In the genomic region with DNA sequence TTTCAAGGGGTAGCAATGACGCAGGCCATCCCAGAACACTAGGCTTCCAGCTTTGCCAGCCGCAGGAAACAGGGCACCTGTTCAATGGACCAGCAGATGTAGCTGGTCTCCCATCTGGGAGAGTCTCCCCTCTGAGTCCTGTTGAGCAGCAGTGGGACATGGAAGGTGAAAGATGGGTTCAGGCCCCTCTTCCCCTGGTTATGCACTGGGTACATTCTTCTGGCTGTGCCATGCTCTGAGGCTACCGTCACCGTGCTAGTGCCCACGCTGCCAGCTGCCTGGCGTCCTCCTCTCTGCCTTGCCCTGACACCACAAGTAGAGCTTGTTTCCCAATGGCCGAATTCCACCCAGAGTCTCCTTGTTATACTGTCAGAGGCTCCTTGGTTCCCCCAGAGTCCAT, we compare ENCODE assay signal across 29 cellular contexts.
DNase-seq lines count a peak whose midpoint lies in the region; ATAC-seq, FAIRE-seq and TF ChIP-seq lines count a peak whose summit lies in the region.
"Had no signal": no experiment of that assay in that cellular context is flagged by ENCODE, and none has a peak within 500 bp of the region (broad histone marks: within the 10 kb centered on the region; RNA-seq: fewer than 3 reads in every experiment).

No MANE protein-coding gene starts in this region.

- H3K36me3 Mint-ChIP-seq in neural progenitor cell: peaks cover 2% of the 10 kb centered on the region
- H3K36me3 Mint-ChIP-seq: CD4-positive, alpha-beta memory T cell; mesothelial cell of epicardium; naive B cell had no signal

- no peak overlapping the region for H4K8ac ChIP-seq in neuronal stem cell (ENCODE audit: low read depth, low read length)

- H3K4ac ChIP-seq in neuronal stem cell (ENCODE audit: low read length): no peak overlapping the region

- peak overlapping the region; percentile 45 for H3K18ac ChIP-seq in neuronal stem cell (ENCODE audit: low read length)

- H3K36me3 ChIP-seq in OCI-LY3 (replicated peaks; ENCODE audit: low read depth, low read length) (no peaks in the 10 kb centered on the region), neuronal stem cell (replicated peaks in 1 of 2; ENCODE audit: control insufficient read depth in 2 of 2, insufficient read depth in 2 of 2, low read length in 2 of 2) (no peaks in the 10 kb centered on the region), neural progenitor cell (no peaks in the 10 kb centered on the region)
- H3K36me3 ChIP-seq: breast epithelium, tibial nerve had no signal

- no peak overlapping the region for H3K27ac Mint-ChIP-seq in neural progenitor cell
- H3K27ac Mint-ChIP-seq: mesothelial cell of epicardium had no signal

- H4K20me1 ChIP-seq in OCI-LY3 (ENCODE audit: insufficient read depth, low read length): no peaks in the 10 kb centered on the region
- H4K20me1 ChIP-seq in neural progenitor cell (ENCODE audit: low read depth): no peaks in the 10 kb centered on the region

- H3K4me2 ChIP-seq in OCI-LY3 (ENCODE audit: low read length) (peak overlapping the region; percentile 92), neuronal stem cell (ENCODE audit: insufficient read depth, low read length, poor library complexity, severe bottlenecking) (no peak overlapping the region), neural progenitor cell (no peak overlapping the region)

- H3K27me3 ChIP-seq in OCI-LY3 (ENCODE audit: low read depth, low read length) (no peaks in the 10 kb centered on the region), neuronal stem cell (ENCODE audit: control insufficient read depth in 3 of 3, insufficient read depth in 3 of 3, low read depth in 1 of 3, low read length in 3 of 3) (peaks cover 0 to 50% (median 0%) of the 10 kb centered on the region in 3 experiments), neural progenitor cell (no peaks in the 10 kb centered on the region)
- H3K27me3 ChIP-seq: breast epithelium had no signal

- H4K91ac ChIP-seq in neuronal stem cell (ENCODE audit: low read depth, low read length, poor library complexity): no peak overlapping the region

- H3K27me3 Mint-ChIP-seq in neural progenitor cell (ENCODE audit: insufficient read depth, low read depth): peaks cover 15% of the 10 kb centered on the region
- H3K27me3 Mint-ChIP-seq: CD4-positive, alpha-beta memory T cell; T-helper 17 cell had no signal

- no peak overlapping the region for H2BK12ac ChIP-seq in neuronal stem cell (ENCODE audit: low read length)

- DNase-seq in NCI-H82 (lab: John Stamatoyannopoulos, UW) (peak; percentile 39), NCI-H82 treated with DMSO at 0.1 percent for 48 hours (lab: John Stamatoyannopoulos, UW; ENCODE audit: unreplicated experiment) (no peak), GM19239 (ENCODE audit: insufficient read length, low spot score) (no peak), neuronal stem cell (ENCODE audit: low spot score) (no peak), neural progenitor cell (ENCODE audit: low spot score) (no peak), NCI-H1930 (lab: John Stamatoyannopoulos, UW) (no peak)
- DNase-seq: activated CD4-positive, alpha-beta T cell treated with anti-CD3 and anti-CD28 coated beads for 48 hours; activated naive CD4-positive, alpha-beta T cell treated with Interleukin-2 at 50 U/mL for 16 hours; activated T-cell treated with anti-CD3 and anti-CD28 coated beads, Interleukin-2, amount 50 U/mL, for 4 hours; amygdala; CD4-positive, alpha-beta memory T cell; effector CD8-positive, alpha-beta T cell; naive B cell; NCI-H1436 treated with DMSO at 0.1 percent for 48 hours; NCI-H510A; occipital lobe; stimulated activated CD4-positive, alpha-beta T cell treated with anti-CD3 and anti-CD28 coated beads, Interleukin-2, amount 100 ng/mL, for 24 hours; T-helper 17 cell had no signal

- no peaks in the 10 kb centered on the region for H3F3A ChIP-seq in neural progenitor cell (ENCODE audit: low read depth)

- H3K79me1 ChIP-seq in neuronal stem cell (ENCODE audit: low read depth, low read length): no peaks in the 10 kb centered on the region

- H3K27ac ChIP-seq in OCI-LY3 (ENCODE audit: low read length) (peak overlapping the region; percentile 96), neuronal stem cell (replicated peaks; ENCODE audit: low read length) (no peak overlapping the region), neural progenitor cell (no peak overlapping the region)
- H3K27ac ChIP-seq: breast epithelium, epithelial cell of prostate, KMS-11, skin epidermis, tibial nerve had no signal

- no CpG with 5 or more reads among the region's 7 CpGs for WGBS in neuronal stem cell (ENCODE audit: extremely low coverage in 2 of 2, insufficient read length in 2 of 2, insufficient replicate concordance in 1 of 2), 2 donors

- H2BK120ac ChIP-seq in neuronal stem cell (ENCODE audit: low read depth, low read length): no peak overlapping the region

- peak overlapping the region; percentile 72 for H2AK5ac ChIP-seq in neuronal stem cell (ENCODE audit: low read depth, low read length)

- H3K79me2 ChIP-seq in OCI-LY3 (ENCODE audit: low read length) (no peaks in the 10 kb centered on the region), neural progenitor cell (ENCODE audit: low read depth) (no peaks in the 10 kb centered on the region)

- H2AFZ ChIP-seq in OCI-LY3 (ENCODE audit: low read depth, low read length) (no peak overlapping the region), neuronal stem cell (ENCODE audit: low read length) (no peak overlapping the region), neural progenitor cell (replicated peaks) (no peak overlapping the region)

- no peak overlapping the region for H3K4me3 Mint-ChIP-seq in neural progenitor cell
- H3K4me3 Mint-ChIP-seq: activated T-cell treated with anti-CD3 and anti-CD28 coated beads, Interleukin-2, amount 50 U/mL, for 4 hours; CD4-positive, alpha-beta memory T cell; mesothelial cell of epicardium; T-helper 17 cell had no signal

- TF ChIP-seq CTCF in OCI-LY3 (IDR thresholded peaks at IDR 0.05; ENCODE audit: low read depth, low read length): no peak
- no peak for TF ChIP-seq CTCF in neural progenitor cell (IDR thresholded peaks at IDR 0.05)

- H3K9me3 ChIP-seq in OCI-LY3 (ENCODE audit: insufficient read depth, low read length) (no peaks in the 10 kb centered on the region), neuronal stem cell (replicated peaks in 1 of 2; ENCODE audit: control insufficient read depth in 2 of 2, insufficient read depth in 1 of 2, low read depth in 1 of 2, low read length in 2 of 2) (no peaks in the 10 kb centered on the region), neural progenitor cell (ENCODE audit: low read depth) (no peaks in the 10 kb centered on the region)
- H3K9me3 ChIP-seq: breast epithelium, tibial nerve had no signal

- peak; percentile 14 for FAIRE-seq in GM19239 (lab: Jason Lieb, UNC)
- FAIRE-seq: colon, islet of Langerhans had no signal

- H2BK15ac ChIP-seq in neuronal stem cell (ENCODE audit: low read length): peak overlapping the region; percentile 77

- peaks cover 17% of the 10 kb centered on the region for H3K4me1 Mint-ChIP-seq in neural progenitor cell
- H3K4me1 Mint-ChIP-seq: CD4-positive, alpha-beta memory T cell had no signal

- ATAC-seq in GM21360 (IDR thresholded peaks at IDR 0.05; ENCODE audit: unreplicated experiment): no peak
- ATAC-seq: activated T-cell treated with anti-CD3 and anti-CD28 coated beads, Interleukin-2, amount 50 U/mL, for 4 hours; HCT116; T-helper 17 cell had no signal

- H3K23ac ChIP-seq in neuronal stem cell (ENCODE audit: low read depth, low read length, poor library complexity): no peak overlapping the region

- H3K14ac ChIP-seq in neuronal stem cell (ENCODE audit: low read length): no peak overlapping the region

- H3K4me3 ChIP-seq in OCI-LY3 (ENCODE audit: low read length) (no peak overlapping the region), neuronal stem cell (ENCODE audit: low read length in 2 of 2) (no peak overlapping the region), neural progenitor cell (no peak overlapping the region)
- H3K4me3 ChIP-seq: breast epithelium, skin epidermis, tibial nerve had no signal

- peak overlapping the region; percentile 79; the same call in 1 of the 2 replicates for H3K9ac ChIP-seq in OCI-LY3 (ENCODE audit: low read length)
- H3K9ac ChIP-seq in neuronal stem cell (ENCODE audit: low read depth, low read length, poor library complexity): no peak overlapping the region
- no peak overlapping the region for H3K9ac ChIP-seq in neural progenitor cell
- H3K9ac ChIP-seq: KMS-11 had no signal

- H3K4me1 ChIP-seq in OCI-LY3 (ENCODE audit: low read length): peaks cover 64% of the 10 kb centered on the region
- H3K4me1 ChIP-seq in neuronal stem cell (ENCODE audit: control insufficient read depth in 2 of 2, insufficient read depth in 1 of 2, low read depth in 1 of 2, low read length in 2 of 2): peaks cover 0 to 15% of the 10 kb centered on the region in 2 donors
- peaks cover 9% of the 10 kb centered on the region for H3K4me1 ChIP-seq in neural progenitor cell
- H3K4me1 ChIP-seq: breast epithelium had no signal

- H3K9me3 Mint-ChIP-seq in neural progenitor cell: no peaks in the 10 kb centered on the region
- H3K9me3 Mint-ChIP-seq: activated T-cell treated with anti-CD3 and anti-CD28 coated beads, Interleukin-2, amount 50 U/mL, for 4 hours; mesothelial cell of epicardium; naive B cell had no signal

- H2BK5ac ChIP-seq in neuronal stem cell (ENCODE audit: low read length): peak overlapping the region; percentile 39
